ENCODE assay signal across 14 cellular contexts in genomic region chr1:26907071-26907922, GRCh38. TPM values are rescaled to one million over a fixed set of nuclear protein-coding genes. Genes with fewer than 3 reads are reported as not detected.
DNase-seq lines count a peak whose midpoint lies in the region; ATAC-seq and TF ChIP-seq lines count a peak whose summit lies in the region.
"Had no signal": no experiment of that assay in that cellular context is flagged by ENCODE, and none has a peak within 500 bp of the region (broad histone marks: within the 10 kb centered on the region; RNA-seq: fewer than 3 reads in every experiment).

No MANE protein-coding gene starts in this region.

- H3K36me3 Mint-ChIP-seq in endodermal cell (ENCODE audit: low read depth) = no peaks in the 10 kb centered on the region

- H3K9me3 ChIP-seq in endodermal cell (ENCODE audit: control insufficient read depth, low read length) = no peaks in the 10 kb centered on the region
- H3K9me3 ChIP-seq: thoracic aorta had no signal

- no peak overlapping the region for H3K4me3 Mint-ChIP-seq in endodermal cell

- H3K36me3 ChIP-seq in kidney epithelial cell (ENCODE audit: control insufficient read depth, insufficient read depth, low read length) (no peaks in the 10 kb centered on the region), endodermal cell (ENCODE audit: control insufficient read depth, insufficient read depth, low read length) (no peaks in the 10 kb centered on the region)
- H3K36me3 ChIP-seq: thoracic aorta had no signal

- H3K27ac Mint-ChIP-seq in endodermal cell = no peak overlapping the region

- no peak overlapping the region for H3K4me3 ChIP-seq in kidney epithelial cell (ENCODE audit: low read depth, low read length)
- H3K4me3 ChIP-seq in endodermal cell (ENCODE audit: low read length) = no peak overlapping the region
- H3K4me3 ChIP-seq: thoracic aorta had no signal

- TF ChIP-seq CTCF in kidney epithelial cell (IDR thresholded peaks at IDR 0.05; ENCODE audit: insufficient read depth, low read length, poor library complexity, severe bottlenecking) (no peak), endodermal cell (conservative IDR thresholded peaks at IDR 0.05) (no peak)

- WGBS in endodermal cell (ENCODE audit: insufficient coverage in 1 of 2, insufficient read length in 1 of 2), 2 experiments = 82 to 83% methylated on average over 6 of the region's 6 CpGs

- H3K27me3 ChIP-seq in kidney epithelial cell (ENCODE audit: control insufficient read depth, insufficient read depth, low read length) (no peaks in the 10 kb centered on the region), endodermal cell (ENCODE audit: control insufficient read depth, insufficient read depth, low read length, poor library complexity, severe bottlenecking) (no peaks in the 10 kb centered on the region)

- no peak overlapping the region for H3K9ac ChIP-seq in endodermal cell (ENCODE audit: extremely low read depth, low read length, poor library complexity, severe bottlenecking)

- peaks cover 11% of the 10 kb centered on the region for H3K4me1 ChIP-seq in endodermal cell (ENCODE audit: control insufficient read depth, insufficient read depth, low read length)

- no peak for ATAC-seq in GM21381 (IDR thresholded peaks at IDR 0.05; ENCODE audit: unreplicated experiment)

- peaks cover 10% of the 10 kb centered on the region for H3K27me3 Mint-ChIP-seq in endodermal cell (ENCODE audit: insufficient read depth)

- DNase-seq in A172 (ENCODE audit: low spot score) (peak; percentile 92), HS-5 (ENCODE audit: low read depth) (peak; percentile 61), astrocyte of the hippocampus (ENCODE audit: low read depth, low spot score) (peak; percentile 86), kidney epithelial cell (ENCODE audit: low read depth) (peak; percentile 99), endodermal cell (no peak)
- DNase-seq in central memory CD4-positive, alpha-beta T cell = no peak
- no peak for DNase-seq in NK-92 treated with Interleukin-12 subunit alpha and Interleukin-12 subunit beta, amount 100 ng/mL, for 24 hours (lab: John Stamatoyannopoulos, UW)
- DNase-seq: midbrain, MM.1S, SIG-M5 had no signal

- H3K9me3 Mint-ChIP-seq in endodermal cell = no peaks in the 10 kb centered on the region

- H3K4me1 Mint-ChIP-seq in endodermal cell = peaks cover 21% of the 10 kb centered on the region

- no peak overlapping the region for H3K27ac ChIP-seq in endodermal cell (ENCODE audit: low read depth, low read length)
- H3K27ac ChIP-seq: thoracic aorta had no signal

RNA-seq across cellular contexts. Expression of gene NR0B2, which starts 6.5 kb away (rescaled TPM):
- not detected in 2 replicates for total RNA-seq in A172 (2014; rRNA removed; shearing (Covaris generic))
- total RNA-seq in kidney epithelial cell (not detected in 2 replicates), endodermal cell (not detected)
- polyA plus RNA-seq in endodermal cell (2013, experiment 1 of 2) = not detected
- polyA plus RNA-seq in endodermal cell (2013, experiment 2 of 2) = not detected
- total RNA-seq: A673; activated CD8-positive, alpha-beta memory T cell treated with anti-CD3 and anti-CD28 coated beads for 36 hours; thoracic aorta had no signal

RNA-seq across cellular contexts. Expression of gene GPATCH3, which starts 7.0 kb away (rescaled TPM):
- 5.0 and 5.9 TPM in 2 replicates for total RNA-seq in A172 (2014; rRNA removed; shearing (Covaris generic))
- total RNA-seq in kidney epithelial cell = 12.1 and 16.2 TPM in 2 replicates
- 10 to 100 TPM; 21.3 to 23.2 TPM for total RNA-seq in endodermal cell
- polyA plus RNA-seq in endodermal cell (2013, experiment 1 of 2) = 11.5 TPM
- polyA plus RNA-seq in endodermal cell (2013, experiment 2 of 2) = 11.3 TPM

RNA-seq across cellular contexts. Expression of gene NUDC, which starts 14.2 kb away (rescaled TPM):
- 70.8 and 79.2 TPM in 2 replicates for total RNA-seq in A172 (2014; rRNA removed; shearing (Covaris generic))
- total RNA-seq in kidney epithelial cell (102 and 123 TPM in 2 replicates), endodermal cell (100 to 1,000 TPM; 103 to 120 TPM)
- 84.1 TPM for polyA plus RNA-seq in endodermal cell (2013, experiment 1 of 2)
- polyA plus RNA-seq in endodermal cell (2013, experiment 2 of 2) = 80.0 TPM

RNA-seq across cellular contexts. Expression of gene GPN2, which starts 17.2 kb away (rescaled TPM):
- 6.0 and 6.8 TPM in 2 replicates for total RNA-seq in A172 (2014; rRNA removed; shearing (Covaris generic))
- total RNA-seq in kidney epithelial cell (9.5 and 11.0 TPM in 2 replicates), endodermal cell (10 to 100 TPM; 32.6 to 38.5 TPM)
- polyA plus RNA-seq in endodermal cell (2013, experiment 1 of 2) = 24.5 TPM
- polyA plus RNA-seq in endodermal cell (2013, experiment 2 of 2) = 21.1 TPM

RNA-seq across cellular contexts. Expression of gene SFN, which starts 44.3 kb away (rescaled TPM):
- total RNA-seq in A172 (2014; rRNA removed; shearing (Covaris generic)) = 20.6 and 30.1 TPM in 2 replicates
- 85.8 and 89.0 TPM in 2 replicates for total RNA-seq in kidney epithelial cell
- total RNA-seq in endodermal cell = 1 to 10 TPM; 1.5 to 2.6 TPM
- 0.50 TPM for polyA plus RNA-seq in endodermal cell (2013, experiment 1 of 2)
- 0.87 TPM for polyA plus RNA-seq in endodermal cell (2013, experiment 2 of 2)
- total RNA-seq: A673 had no signal

Comparison
In these comparisons a context has a peak if more than half of its experiments do, and no peak if none do; other contexts are left out.
1. DNase-seq: peak in A172 (single experiment), HS-5 (single experiment), astrocyte of the hippocampus (single experiment) and kidney epithelial cell (single experiment); none in endodermal cell (single experiment), central memory CD4-positive, alpha-beta T cell (single experiment) and NK-92 treated with Interleukin-12 subunit alpha and Interleukin-12 subunit beta, amount 100 ng/mL, for 24 hours (single experiment).